ENCODE assay signal across 10 cellular contexts in genomic region chr3:109927161-109927560, GRCh38.
DNase-seq lines count a peak whose midpoint lies in the region; ATAC-seq and TF ChIP-seq lines count a peak whose summit lies in the region.
"Had no signal": no experiment of that assay in that cellular context is flagged by ENCODE, and none has a peak within 500 bp of the region (broad histone marks: within the 10 kb centered on the region; RNA-seq: fewer than 3 reads in every experiment).

No MANE protein-coding gene starts in this region.

- H3K4me3 ChIP-seq in HUES6 (ENCODE audit: low read depth, low read length) (no peak overlapping the region), choroid plexus epithelial cell (ENCODE audit: low read depth, low read length) (no peak overlapping the region), trophoblast cell (ENCODE audit: low read depth, low read length) (no peak overlapping the region)

- H3K36me3 ChIP-seq in HUES6 (ENCODE audit: control insufficient read depth, insufficient read depth, low read length) (no peaks in the 10 kb centered on the region), trophoblast cell (ENCODE audit: control insufficient read depth in 1 of 2, insufficient read depth in 2 of 2, low read length in 2 of 2) (no peaks in the 10 kb centered on the region)

- CTCF ChIA-PET in GM10248 (lab: Yijun Ruan, JAX): no interaction called here

- no peak overlapping the region for H4K8ac ChIP-seq in trophoblast cell (ENCODE audit: low read depth, low read length)

- H2BK120ac ChIP-seq in trophoblast cell (ENCODE audit: insufficient read depth, low read length, poor library complexity): no peak overlapping the region

- DNase-seq in activated CD4-positive, CD25-positive, alpha-beta regulatory T cell treated with anti-CD3 and anti-CD28 coated beads, Interleukin-2, amount 50 U/mL, for 72 hours: no peak
- DNase-seq in choroid plexus epithelial cell (ENCODE audit: low read depth) (peak; percentile 97), trophoblast cell (peak; percentile 81 to 93), GM10248 (ENCODE audit: extremely low spot score) (no peak), Right ventricle myocardium inferior (ENCODE audit: missing footprints) (no peak)
- DNase-seq: AML-193, immature natural killer cell had no signal

- no peak overlapping the region for H2BK12ac ChIP-seq in trophoblast cell (ENCODE audit: low read length)

- H2AFZ ChIP-seq in trophoblast cell (ENCODE audit: insufficient read depth, low read length, poor library complexity): no peak overlapping the region

- no peaks in the 10 kb centered on the region for H3K79me1 ChIP-seq in trophoblast cell (ENCODE audit: low read length)

- no peak overlapping the region for H3K4ac ChIP-seq in trophoblast cell (ENCODE audit: low read depth, low read length)

- H3K18ac ChIP-seq in trophoblast cell (ENCODE audit: low read length): no peak overlapping the region

- no peaks in the 10 kb centered on the region for H3K9me3 ChIP-seq in HUES6 (ENCODE audit: control insufficient read depth, insufficient read depth, low read depth, low read length)
- no peaks in the 10 kb centered on the region for H3K9me3 ChIP-seq in trophoblast cell (ENCODE audit: insufficient read depth, low read depth, low read length)

- TF ChIP-seq CTCF in choroid plexus epithelial cell (conservative IDR thresholded peaks at IDR 0.05; ENCODE audit: low read depth, low read length): no peak
- no peak for TF ChIP-seq CTCF in GM10248 (IDR thresholded peaks at IDR 0.05; ENCODE audit: control extremely low read depth, extremely low read depth, low read depth, missing control alignments)

- no peak overlapping the region for H2AK5ac ChIP-seq in trophoblast cell (ENCODE audit: low read length)

- H3K23ac ChIP-seq in trophoblast cell (ENCODE audit: low read length): no peak overlapping the region

- no peak overlapping the region for H3K14ac ChIP-seq in trophoblast cell (ENCODE audit: low read length)

- no peak overlapping the region for H3K4me2 ChIP-seq in trophoblast cell (ENCODE audit: low read length)

- no peaks in the 10 kb centered on the region for H3K27me3 ChIP-seq in HUES6 (ENCODE audit: control insufficient read depth, insufficient read depth, low read length)
- H3K27me3 ChIP-seq in trophoblast cell (ENCODE audit: insufficient read depth, low read length): no peaks in the 10 kb centered on the region

- H3K27ac ChIP-seq in HUES6 (ENCODE audit: low read depth, low read length) (0 out of 2 replicates have a peak overlapping the region, but pooled peaks have one; percentile 32), trophoblast cell (ENCODE audit: low read depth, low read length) (peak overlapping the region; percentile 9)

- ATAC-seq in activated CD4-positive, CD25-positive, alpha-beta regulatory T cell treated with anti-CD3 and anti-CD28 coated beads, Interleukin-2, amount 50 U/mL, for 24 hours: peak; percentile 28 to 59
- no peak for ATAC-seq in GM19397 (IDR thresholded peaks at IDR 0.05; ENCODE audit: unreplicated experiment)
- ATAC-seq in Right ventricle myocardium inferior: no peak

- no peak overlapping the region for H2BK5ac ChIP-seq in trophoblast cell (ENCODE audit: low read depth, low read length, poor library complexity)

- H3K9ac ChIP-seq in HUES6 (ENCODE audit: low read length): no peak overlapping the region
- no peak overlapping the region for H3K9ac ChIP-seq in trophoblast cell (ENCODE audit: low read length)

- H4K12ac ChIP-seq in trophoblast cell (ENCODE audit: low read depth, low read length): no peak overlapping the region

- WGBS in trophoblast cell (ENCODE audit: extremely low coverage, insufficient coverage, insufficient read length): no CpG with 5 or more reads among the region's 2 CpGs

- POLR2A ChIA-PET in GM10248 (lab: Yijun Ruan, JAX): no interaction called here

- intact Hi-C loops in Right ventricle myocardium inferior (cut with DNase I): no loop called here

- H3K4me1 ChIP-seq in HUES6 (ENCODE audit: control insufficient read depth, insufficient read depth, low read length) (no peaks in the 10 kb centered on the region; the same call in 1 of the 2 replicates), trophoblast cell (ENCODE audit: control insufficient read depth in 1 of 2, insufficient read depth in 2 of 2, low read length in 2 of 2) (peaks cover 0 to 6% of the 10 kb centered on the region in 2 experiments)

- no peaks in the 10 kb centered on the region for H3K79me2 ChIP-seq in trophoblast cell (ENCODE audit: control insufficient read depth, insufficient read depth, low read length, poor library complexity)

- no peak overlapping the region for H4K91ac ChIP-seq in trophoblast cell (ENCODE audit: low read depth, low read length)

Comparison
In these comparisons a context has a peak if more than half of its experiments do, and no peak if none do; other contexts are left out.
1. ATAC-seq: peak in activated CD4-positive, CD25-positive, alpha-beta regulatory T cell treated with anti-CD3 and anti-CD28 coated beads, Interleukin-2, amount 50 U/mL, for 24 hours (2 of 2); none in GM19397 (single experiment) and Right ventricle myocardium inferior (single experiment).
2. DNase-seq: peak in choroid plexus epithelial cell (single experiment) and trophoblast cell (2 of 2); none in activated CD4-positive, CD25-positive, alpha-beta regulatory T cell treated with anti-CD3 and anti-CD28 coated beads, Interleukin-2, amount 50 U/mL, for 72 hours (single experiment), GM10248 (single experiment) and Right ventricle myocardium inferior (single experiment).